11 cellular contexts compared by ENCODE assay signal in the genomic region with DNA sequence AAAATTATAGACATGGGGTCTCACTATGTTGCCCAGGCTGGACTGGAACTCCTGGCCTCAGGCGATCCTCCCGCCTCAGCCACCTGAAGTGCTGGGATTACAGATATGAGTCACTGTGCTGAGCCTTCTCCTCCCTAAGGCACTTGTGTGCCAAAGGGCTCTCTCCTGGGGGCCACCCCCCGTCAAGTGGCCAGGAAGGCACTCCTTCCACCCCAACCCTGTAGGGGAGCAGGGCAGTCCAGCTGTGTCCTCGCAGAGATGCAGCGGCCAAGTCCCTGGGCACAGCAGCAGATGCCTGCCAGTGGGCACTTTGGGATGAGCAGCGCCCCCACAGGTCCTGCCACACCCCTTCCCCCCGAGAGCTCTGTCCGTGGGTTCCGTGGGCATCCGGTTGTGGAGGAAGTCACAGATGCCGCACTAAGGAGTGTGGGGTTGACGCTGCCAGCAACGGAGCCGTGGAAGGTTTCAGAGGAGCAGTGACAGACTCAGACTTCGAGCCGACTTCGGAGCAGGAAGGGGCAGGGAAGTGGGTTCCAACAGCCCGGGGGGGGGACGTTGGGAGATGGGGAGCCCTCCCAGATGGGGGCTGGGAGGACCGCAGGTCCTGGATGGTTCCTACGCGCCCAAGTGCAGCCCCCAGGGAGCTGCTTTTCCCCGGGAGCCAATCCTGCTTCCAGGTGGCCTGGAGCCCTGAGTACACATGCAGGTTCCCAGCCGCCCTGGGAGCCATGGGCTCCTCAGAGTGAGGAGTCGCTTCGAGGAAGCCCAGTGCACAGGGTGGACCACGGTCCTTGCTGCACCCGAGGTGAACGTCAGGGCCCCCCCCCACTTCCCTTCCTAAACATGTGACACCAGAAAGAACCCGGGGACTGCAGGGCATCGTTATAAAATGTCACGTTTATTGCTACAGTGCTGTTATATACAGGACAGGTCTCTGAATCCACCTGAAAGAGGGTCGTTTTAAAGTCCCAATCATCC. TPM values are rescaled to one million over a fixed set of nuclear protein-coding genes. Genes with fewer than 3 reads are reported as not detected.
A peak's percentile ranks its signal among the peaks of the same experiment; 100 is the strongest.
DNase-seq lines count a peak whose midpoint lies in the region; ATAC-seq, FAIRE-seq and TF ChIP-seq lines count a peak whose summit lies in the region.
"Had no signal": no experiment of that assay in that cellular context is flagged by ENCODE, and none has a peak within 500 bp of the region (broad histone marks: within the 10 kb centered on the region; RNA-seq: fewer than 3 reads in every experiment).

No MANE protein-coding gene starts in this region.

- peak; percentile 76 for DNase-seq in A172 (ENCODE audit: low spot score)
- no peak for DNase-seq in GM12892 (ENCODE audit: insufficient read length)
- DNase-seq in UCSD-AML1 (lab: John Stamatoyannopoulos, UW; ENCODE audit: unreplicated experiment), result peak; percentile 68
- DNase-seq in NOMO-1 (lab: John Stamatoyannopoulos, UW; ENCODE audit: unreplicated experiment in 2 of 2), result no peak
- DNase-seq in anterior cingulate cortex (lab: John Stamatoyannopoulos, UW), result no peak
- DNase-seq: DMS79 treated with DMSO at 0.1 percent for 48 hours, NCI-H187 treated with DMSO at 0.1 percent for 48 hours had no signal

- peaks cover 0 to 26% of the 10 kb centered on the region in 2 donors for H3K36me3 ChIP-seq in esophagus (ENCODE audit: control insufficient read depth in 2 of 2, insufficient read depth in 2 of 2, low read length in 1 of 2)

- TF ChIP-seq POLR2A in GM12892 (IDR thresholded peaks at IDR 0.05; ENCODE audit: low read depth, low read length), result peak; percentile 50; the same call in 1 of the 2 replicates

- peak overlapping the region; percentile 34 to 38 for H3K27ac ChIP-seq in esophagus (ENCODE audit: low read depth in 2 of 2, low read length in 1 of 2)
- H3K27ac ChIP-seq: parathyroid adenoma had no signal

- FAIRE-seq in GM12892 (lab: Jason Lieb, UNC), result no peak

- H3K27me3 ChIP-seq in esophagus (ENCODE audit: control insufficient read depth in 1 of 2, insufficient read depth in 2 of 2, low read length in 2 of 2), result no peaks in the 10 kb centered on the region

- WGBS in esophagus, 2 donors, result 46 to 48% methylated on average over 33 of the region's 33 CpGs

- H3K4me1 ChIP-seq in esophagus (ENCODE audit: control insufficient read depth in 2 of 2, insufficient read depth in 2 of 2, low read length in 1 of 2), result peaks cover 0 to 12% of the 10 kb centered on the region in 2 donors

- no peak overlapping the region for H3K4me3 ChIP-seq in esophagus (ENCODE audit: low read depth in 1 of 2, low read length in 2 of 2)

- no peaks in the 10 kb centered on the region for H3K9me3 ChIP-seq in esophagus (ENCODE audit: control insufficient read depth in 2 of 2, insufficient read depth in 1 of 2, low read depth in 1 of 2, low read length in 1 of 2)

- ATAC-seq in HG02938 (IDR thresholded peaks at IDR 0.05; ENCODE audit: unreplicated experiment) (no peak), HG03280 (IDR thresholded peaks at IDR 0.05; ENCODE audit: unreplicated experiment) (no peak)

RNA-seq across cellular contexts. Expression of a gene that starts 3.4 kb away (rescaled TPM):
- total RNA-seq in A172 (2014; rRNA removed; shearing (Covaris generic)), result 74.2 and 88.5 TPM in 2 replicates
- polyA plus RNA-seq in GM12892 (2012; ENCODE audit: missing spikeins), result 152 TPM
- polyA plus RNA-seq in esophagus, result 100 to 1,000 TPM in 1 of 2 donors, 10 to 100 TPM in 1; 70.5 to 105 TPM

RNA-seq across cellular contexts. Expression of a gene that starts 16.0 kb away (rescaled TPM):
- 158 and 172 TPM in 2 replicates for total RNA-seq in A172 (2014; rRNA removed; shearing (Covaris generic))
- 12.4 TPM for polyA plus RNA-seq in GM12892 (2012; ENCODE audit: missing spikeins)
- 10 to 100 TPM; 50.0 to 72.8 TPM for polyA plus RNA-seq in esophagus

RNA-seq across cellular contexts. Expression of a gene that starts 40.6 kb away (rescaled TPM):
- 63.7 and 79.0 TPM in 2 replicates for total RNA-seq in A172 (2014; rRNA removed; shearing (Covaris generic))
- polyA plus RNA-seq in GM12892 (2012; ENCODE audit: missing spikeins), result 0.49 TPM
- polyA plus RNA-seq in esophagus, result 1 to 10 TPM; 2.8 to 8.4 TPM

RNA-seq across cellular contexts. Expression of a gene that starts 43.7 kb away (rescaled TPM):
- 219 and 238 TPM in 2 replicates for total RNA-seq in A172 (2014; rRNA removed; shearing (Covaris generic))
- 122 TPM for polyA plus RNA-seq in GM12892 (2012; ENCODE audit: missing spikeins)
- polyA plus RNA-seq in esophagus, result 10 to 100 TPM; 23.1 to 27.1 TPM

Comparison
In these comparisons a context has a peak if more than half of its experiments do, and no peak if none do; other contexts are left out.
1. DNase-seq: peak in A172 (single experiment) and UCSD-AML1 (single experiment); none in GM12892 (single experiment), NOMO-1 (0 of 2) and anterior cingulate cortex (0 of 58).